24 cellular contexts compared by ENCODE assay signal in the genomic region with DNA sequence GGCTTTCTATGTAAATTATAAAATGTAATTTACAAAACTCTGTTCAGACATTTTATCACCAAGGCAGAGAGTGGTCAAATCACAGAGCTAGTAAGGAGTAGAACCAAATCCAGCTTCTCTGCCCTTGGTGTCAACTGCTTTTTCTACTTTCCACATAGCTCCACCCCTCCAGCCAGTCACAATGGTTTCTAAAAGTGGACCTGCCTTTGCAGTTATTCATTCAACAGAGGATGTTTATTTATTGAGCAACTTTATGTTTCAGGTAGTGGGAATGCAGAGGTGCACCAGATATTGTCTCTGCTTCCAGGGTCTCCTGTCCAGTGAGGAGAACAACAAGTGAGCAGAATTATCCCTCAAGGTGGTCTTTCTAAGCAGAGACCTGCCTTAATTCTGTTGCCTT. TPM values are rescaled to one million over a fixed set of nuclear protein-coding genes. Genes with fewer than 3 reads are reported as not detected.
DNase-seq lines count a peak whose midpoint lies in the region; ATAC-seq and FAIRE-seq lines count a peak whose summit lies in the region.
"Had no signal": no experiment of that assay in that cellular context is flagged by ENCODE, and none has a peak within 500 bp of the region (broad histone marks: within the 10 kb centered on the region; RNA-seq: fewer than 3 reads in every experiment).

No MANE protein-coding gene starts in this region.

- peaks cover 6% of the 10 kb centered on the region for H3K4me1 Mint-ChIP-seq in T-helper 17 cell

- H3K27me3 Mint-ChIP-seq in T-helper 17 cell = no peaks in the 10 kb centered on the region
- H3K27me3 Mint-ChIP-seq: activated CD8-positive, alpha-beta T cell treated with anti-CD3 and anti-CD28 coated beads for 36 hours; activated naive CD4-positive, alpha-beta T cell treated with anti-CD3 and anti-CD28 coated beads, Interleukin-2, amount 50 U/mL, for 24 hours; activated T-cell treated with anti-CD3 and anti-CD28 coated beads, Interleukin-2, amount 50 U/mL, for 24 hours; CD8-positive, alpha-beta memory T cell; progenitor cell of endocrine pancreas; stimulated activated naive CD8-positive, alpha-beta T cell treated with anti-CD3 and anti-CD28 coated beads, Interleukin-15, Interleukin-2, amounts not matched to agents 100 ng/mL and 50 ng/mL, for 24 hours had no signal

- H3K4me3 Mint-ChIP-seq in T-helper 17 cell = no peak overlapping the region
- H3K4me3 Mint-ChIP-seq: activated CD8-positive, alpha-beta T cell treated with anti-CD3 and anti-CD28 coated beads for 36 hours; activated naive CD4-positive, alpha-beta T cell treated with anti-CD3 and anti-CD28 coated beads, Interleukin-2, amount 50 U/mL, for 24 hours; activated T-cell treated with anti-CD3 and anti-CD28 coated beads, Interleukin-2, amount 50 U/mL, for 24 hours; CD8-positive, alpha-beta memory T cell; stimulated activated naive CD8-positive, alpha-beta T cell treated with anti-CD3 and anti-CD28 coated beads, Interleukin-15, Interleukin-2, amounts not matched to agents 100 ng/mL and 50 ng/mL, for 24 hours had no signal

- FAIRE-seq in GM19239 (lab: Jason Lieb, UNC) = peak; percentile 66
- FAIRE-seq: small intestine had no signal

- H3K27ac Mint-ChIP-seq in T-helper 17 cell = peak overlapping the region; percentile 67
- H3K27ac Mint-ChIP-seq: progenitor cell of endocrine pancreas had no signal

- peak; percentile 4 for DNase-seq in Caki2 (ENCODE audit: low read depth)
- no peak for DNase-seq in GM19239 (ENCODE audit: insufficient read length, low spot score)
- DNase-seq in T-helper 17 cell = no peak
- DNase-seq in kidney glomerular epithelial cell (lab: John Stamatoyannopoulos, UW) = peak; percentile 39
- DNase-seq in activated CD4-positive, CD25-positive, alpha-beta regulatory T cell (lab: John Stamatoyannopoulos, UW) = no peak
- DNase-seq: aorta; CD8-positive, alpha-beta memory T cell; DND-41; effector CD4-positive, alpha-beta T cell; esophagus squamous epithelium; NCI-H1048; NCI-H2029; NCI-H446 treated with DMSO at 0.1 percent for 48 hours; small intestine; stimulated activated CD4-positive, alpha-beta T cell treated with anti-CD3 and anti-CD28 coated beads, Interleukin-2, amount 100 ng/mL, for 48 hours; tibial artery; WERI-Rb-1 had no signal

- no peaks in the 10 kb centered on the region for H3K9me3 ChIP-seq in T-helper 17 cell (ENCODE audit: control insufficient read depth, low read length, poor library complexity, severe bottlenecking)
- H3K9me3 ChIP-seq: esophagus squamous epithelium, tibial artery had no signal

- no peak for ATAC-seq in T-helper 17 cell
- ATAC-seq in GM19023 (IDR thresholded peaks at IDR 0.05; ENCODE audit: unreplicated experiment) = no peak
- no peak for ATAC-seq in HG02798 (IDR thresholded peaks at IDR 0.05; ENCODE audit: poor library complexity, unreplicated experiment)

- no peaks in the 10 kb centered on the region for H3K36me3 Mint-ChIP-seq in T-helper 17 cell (ENCODE audit: low read depth)

- in situ Hi-C loops in Caki2 (cut with HindIII; ENCODE audit: low pct_unique_long_range_greater_than_20kb, low sequenced_read_pairs) = no loop called here

RNA-seq across cellular contexts. Expression of gene PDCD1LG2, which starts 17.4 kb away (rescaled TPM):
- not detected in 2 replicates for total RNA-seq in Caki2 (2014; rRNA removed; shearing (Covaris generic); ENCODE audit: low replicate concordance)
- total RNA-seq in T-helper 17 cell = 1 to 10 TPM in 1 of 2 donors, under 1 TPM in 1; 0.50 to 1.1 TPM
- total RNA-seq: progenitor cell of endocrine pancreas had no signal

RNA-seq across cellular contexts. Expression of gene CD274, which starts 42.6 kb away (rescaled TPM):
- total RNA-seq in Caki2 (2014; rRNA removed; shearing (Covaris generic); ENCODE audit: low replicate concordance) = 3.6 and 7.3 TPM in 2 replicates
- total RNA-seq in T-helper 17 cell = 1 to 10 TPM; 4.7 to 6.7 TPM

RNA-seq across cellular contexts. Expression of gene PLGRKT, which starts 55.2 kb away (rescaled TPM):
- total RNA-seq in Caki2 (2014; rRNA removed; shearing (Covaris generic); ENCODE audit: low replicate concordance) = 34.5 and 45.1 TPM in 2 replicates
- total RNA-seq in T-helper 17 cell = 10 to 100 TPM; 17.4 to 23.5 TPM

Comparison
In these comparisons a context has a peak if more than half of its experiments do, and no peak if none do; other contexts are left out.
1. DNase-seq: peak in Caki2 (single experiment) and kidney glomerular epithelial cell (single experiment); none in GM19239 (single experiment), T-helper 17 cell (0 of 3) and activated CD4-positive, CD25-positive, alpha-beta regulatory T cell (0 of 4).